Comparison of ENCODE assay signal across 2 cellular contexts in the genomic region with DNA sequence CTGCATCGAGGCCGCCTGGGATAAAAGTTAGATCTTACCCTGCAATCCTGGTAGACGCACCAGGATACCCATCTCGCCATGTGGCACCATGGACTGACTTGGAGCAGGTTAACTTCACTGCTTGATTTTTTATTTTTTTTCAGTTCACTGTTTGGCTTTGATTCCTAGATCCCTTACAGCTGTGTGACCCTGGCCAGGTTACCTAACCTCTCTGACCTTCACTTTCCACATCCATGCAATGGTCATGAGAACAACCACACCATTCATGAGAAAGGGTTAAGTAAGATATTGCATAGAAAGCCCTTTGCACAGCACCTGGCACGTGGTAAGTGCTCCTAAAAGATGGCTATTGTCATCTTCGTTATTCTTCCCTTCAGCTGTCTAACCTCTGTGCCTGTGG.
TF ChIP-seq lines count a peak whose summit lies in the region.

No MANE protein-coding gene starts in this region.

TF ChIP-seq in HCT116, 20 proteins besides CTCF, POLR2A, EP300 and RAD21:
- TF ChIP-seq, protein P1, sequence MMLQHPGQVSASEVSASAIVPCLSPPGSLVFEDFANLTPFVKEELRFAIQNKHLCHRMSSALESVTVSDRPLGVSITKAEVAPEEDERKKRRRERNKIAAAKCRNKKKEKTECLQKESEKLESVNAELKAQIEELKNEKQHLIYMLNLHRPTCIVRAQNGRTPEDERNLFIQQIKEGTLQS (IDR thresholded peaks at IDR 0.05), result no peak
- no peak for TF ChIP-seq SRF (IDR thresholded peaks at IDR 0.05; ENCODE audit: low read depth)
- TF ChIP-seq CEBPB (IDR thresholded peaks at IDR 0.05; ENCODE audit: low read depth), result no peak
- TF ChIP-seq, protein P2, sequence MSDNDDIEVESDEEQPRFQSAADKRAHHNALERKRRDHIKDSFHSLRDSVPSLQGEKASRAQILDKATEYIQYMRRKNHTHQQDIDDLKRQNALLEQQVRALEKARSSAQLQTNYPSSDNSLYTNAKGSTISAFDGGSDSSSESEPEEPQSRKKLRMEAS (IDR thresholded peaks at IDR 0.05), result no peak
- TF ChIP-seq YY1 (IDR thresholded peaks at IDR 0.05; ENCODE audit: extremely low read depth, insufficient replicate concordance, low read depth, low read length), result no peak

TF ChIP-seq in IMR-90, 13 proteins besides CTCF, POLR2A, EP300 and RAD21:
- TF ChIP-seq MXI1 (IDR thresholded peaks at IDR 0.05; ENCODE audit: borderline replicate concordance, low read depth, low read length), result no peak
- no peak for TF ChIP-seq FOS (IDR thresholded peaks at IDR 0.05; ENCODE audit: low read depth, low read length)
- TF ChIP-seq MAZ (IDR thresholded peaks at IDR 0.05; ENCODE audit: borderline replicate concordance, low read depth, low read length), result no peak
- TF ChIP-seq RFX5 (IDR thresholded peaks at IDR 0.05; ENCODE audit: low read depth, low read length), result no peak
- TF ChIP-seq NFE2L2 (IDR thresholded peaks at IDR 0.05; ENCODE audit: low read depth, low read length), result no peak
